36 cellular contexts compared by ENCODE assay signal in genomic region chr5:90707698-90708097, GRCh38.
"Had no signal": no experiment of that assay in that cellular context is flagged by ENCODE, and none has a peak within 500 bp of the region (broad histone marks: within the 10 kb centered on the region; RNA-seq: fewer than 3 reads in every experiment).

No MANE protein-coding gene starts in this region.

- H3K9me3 Mint-ChIP-seq: activated B cell treated with CpG ODN at 0.5 μM for 24 hours; activated CD4-positive, alpha-beta memory T cell treated with anti-CD3 and anti-CD28 coated beads for 36 hours; activated CD4-positive, alpha-beta T cell treated with anti-CD3 and anti-CD28 coated beads, Interleukin-2, amount 10 ng/mL, durations not matched to agents 24 days and 14 days; activated CD8-positive, alpha-beta T cell treated with anti-CD3 and anti-CD28 coated beads for 36 hours; activated naive CD4-positive, alpha-beta T cell treated with anti-CD3 and anti-CD28 coated beads for 36 hours; activated naive CD4-positive, alpha-beta T cell treated with anti-CD3 and anti-CD28 coated beads, Interleukin-2, amount 50 U/mL, for 72 hours; activated naive CD8-positive, alpha-beta T cell treated with anti-CD3 and anti-CD28 coated beads for 36 hours; activated T-cell treated with anti-CD3 and anti-CD28 coated beads, Interleukin-2, amount 50 U/mL, for 4 hours; activated T-cell treated with anti-CD3 and anti-CD28 coated beads, Interleukin-2, amount 50 U/mL, for 72 hours; activated T-helper 1 cell treated with anti-CD3 and anti-CD28 coated beads, Interleukin-12 subunit alpha, Interleukin-12 subunit beta, Interleukin-2, Interleukin-4 antibody, amounts not matched to agents 30 ng/mL and 10 ng/mL and 1 ng/mL, durations not matched to agents 14 hours and 24 hours and 36 hours; activated T-helper 17 cell treated with anti-CD3 and anti-CD28 coated beads, Interleukin-2, amount 50 U/mL, for 72 hours; T-helper 1 cell treated with Interleukin-12 subunit alpha and Interleukin-12 subunit beta and Interleukin-4 antibody, amounts not matched to agents 30 μg/mL and 1 μg/mL, for 36 hours; T-helper 2 cell treated with Interferon-gamma antibody and Interleukin-4, amounts not matched to agents 5 μg/mL and 100 μg/mL, for 36 hours had no signal

- H3K36me3 Mint-ChIP-seq: activated CD4-positive, alpha-beta memory T cell treated with anti-CD3 and anti-CD28 coated beads for 36 hours; activated naive CD4-positive, alpha-beta T cell treated with anti-CD3 and anti-CD28 coated beads, Interleukin-2, amount 50 U/mL, for 72 hours; activated naive CD8-positive, alpha-beta T cell treated with anti-CD3 and anti-CD28 coated beads for 36 hours had no signal

- H3K4me3 ChIP-seq: adrenal gland, body of pancreas, breast epithelium had no signal

- DNase-seq: activated B cell treated with CpG ODN at 0.5 μM for 24 hours; activated CD4-positive, alpha-beta memory T cell treated with anti-CD3 and anti-CD28 coated beads for 36 hours; activated CD4-positive, alpha-beta T cell treated with anti-CD3 and anti-CD28 coated beads for 4 hours; activated CD4-positive, alpha-beta T cell treated with anti-CD3 and anti-CD28 coated beads, Interleukin-2, amount 10 ng/mL, durations not matched to agents 24 days and 14 days; activated CD4-positive, alpha-beta T cell treated with anti-CD3 and anti-CD28 coated beads, Interleukin-2, amount 50 U/mL, for 1 hour; activated CD4-positive, alpha-beta T cell treated with anti-CD3 and anti-CD28 coated beads, Interleukin-2, amount 50 U/mL, for 4 hours; activated CD4-positive, CD25-positive, alpha-beta regulatory T cell treated with anti-CD3 and anti-CD28 coated beads, Interleukin-2, amount 50 U/mL, for 72 hours; activated CD8-positive, alpha-beta memory T cell treated with anti-CD3 and anti-CD28 coated beads, Interleukin-2, amount 50 U/mL, for 4 hours; activated CD8-positive, alpha-beta T cell treated with anti-CD3 and anti-CD28 coated beads for 36 hours; activated effector memory CD4-positive, alpha-beta T cell treated with anti-CD3 and anti-CD28 coated beads, Interleukin-2, amount 50 U/mL, for 16 hours; activated gamma-delta T cell treated with Interleukin-2 at 50 U/mL for 16 hours; activated naive CD4-positive, alpha-beta T cell; activated naive CD4-positive, alpha-beta T cell treated with anti-CD3 and anti-CD28 coated beads for 36 hours; activated naive CD4-positive, alpha-beta T cell treated with anti-CD3 and anti-CD28 coated beads, Interleukin-2, amount 50 U/mL, for 16 hours; activated naive CD8-positive, alpha-beta T cell treated with anti-CD3 and anti-CD28 coated beads for 36 hours; activated T-cell treated with anti-CD3 and anti-CD28 coated beads for 4 hours; activated T-cell treated with anti-CD3 and anti-CD28 coated beads, Interleukin-2, amount 50 U/mL, for 1 hour; activated T-cell treated with anti-CD3 and anti-CD28 coated beads, Interleukin-2, amount 50 U/mL, for 4 hours; activated T-cell treated with anti-CD3 and anti-CD28 coated beads, Interleukin-2, amount 50 U/mL, for 72 hours; adrenal gland; amniotic stem cell; aorta; body of pancreas; brain microvascular endothelial cell; central memory CD4-positive, alpha-beta T cell; T-helper 1 cell; T-helper 2 cell; T-helper 9 cell had no signal

- H3K4me3 Mint-ChIP-seq: activated B cell treated with CpG ODN at 0.5 μM for 24 hours; activated CD4-positive, alpha-beta memory T cell treated with anti-CD3 and anti-CD28 coated beads for 36 hours; activated CD4-positive, alpha-beta T cell treated with anti-CD3 and anti-CD28 coated beads, Interleukin-2, amount 10 ng/mL, durations not matched to agents 24 days and 14 days; activated CD8-positive, alpha-beta T cell treated with anti-CD3 and anti-CD28 coated beads for 36 hours; activated naive CD4-positive, alpha-beta T cell treated with anti-CD3 and anti-CD28 coated beads for 36 hours; activated naive CD8-positive, alpha-beta T cell treated with anti-CD3 and anti-CD28 coated beads for 36 hours; activated T-cell treated with anti-CD3 and anti-CD28 coated beads, Interleukin-2, amount 50 U/mL, for 4 hours; activated T-cell treated with anti-CD3 and anti-CD28 coated beads, Interleukin-2, amount 50 U/mL, for 72 hours; activated T-helper 1 cell treated with anti-CD3 and anti-CD28 coated beads, Interleukin-12 subunit alpha, Interleukin-12 subunit beta, Interleukin-2, Interleukin-4 antibody, amounts not matched to agents 30 ng/mL and 10 ng/mL and 1 ng/mL, durations not matched to agents 14 hours and 24 hours and 36 hours; activated T-helper 17 cell treated with anti-CD3 and anti-CD28 coated beads, Interleukin-2, amount 50 U/mL, for 72 hours; T-helper 1 cell treated with Interleukin-12 subunit alpha and Interleukin-12 subunit beta and Interleukin-4 antibody, amounts not matched to agents 30 μg/mL and 1 μg/mL, for 36 hours; T-helper 2 cell treated with Interferon-gamma antibody and Interleukin-4, amounts not matched to agents 5 μg/mL and 100 μg/mL, for 36 hours had no signal

- H3K4me1 ChIP-seq: adrenal gland, body of pancreas, breast epithelium had no signal

- H3K27ac Mint-ChIP-seq: activated B cell treated with CpG ODN at 0.5 μM for 24 hours; activated CD4-positive, alpha-beta memory T cell treated with anti-CD3 and anti-CD28 coated beads for 36 hours; activated CD4-positive, alpha-beta T cell treated with anti-CD3 and anti-CD28 coated beads, Interleukin-2, amount 10 ng/mL, durations not matched to agents 24 days and 14 days; activated CD8-positive, alpha-beta T cell treated with anti-CD3 and anti-CD28 coated beads for 36 hours; activated naive CD4-positive, alpha-beta T cell treated with anti-CD3 and anti-CD28 coated beads for 36 hours; activated naive CD4-positive, alpha-beta T cell treated with anti-CD3 and anti-CD28 coated beads, Interleukin-2, amount 50 U/mL, for 72 hours; activated naive CD8-positive, alpha-beta T cell treated with anti-CD3 and anti-CD28 coated beads for 36 hours; activated T-cell treated with anti-CD3 and anti-CD28 coated beads, Interleukin-2, amount 50 U/mL, for 72 hours; activated T-helper 1 cell treated with anti-CD3 and anti-CD28 coated beads, Interleukin-12 subunit alpha, Interleukin-12 subunit beta, Interleukin-2, Interleukin-4 antibody, amounts not matched to agents 30 ng/mL and 10 ng/mL and 1 ng/mL, durations not matched to agents 14 hours and 24 hours and 36 hours; activated T-helper 17 cell treated with anti-CD3 and anti-CD28 coated beads, Interleukin-2, amount 50 U/mL, for 72 hours; T-helper 1 cell treated with Interleukin-12 subunit alpha and Interleukin-12 subunit beta and Interleukin-4 antibody, amounts not matched to agents 30 μg/mL and 1 μg/mL, for 36 hours; T-helper 2 cell treated with Interferon-gamma antibody and Interleukin-4, amounts not matched to agents 5 μg/mL and 100 μg/mL, for 36 hours had no signal

- H3K9me3 ChIP-seq: adrenal gland, body of pancreas, breast epithelium had no signal

- H3K4me1 Mint-ChIP-seq: activated B cell treated with CpG ODN at 0.5 μM for 24 hours; activated CD4-positive, alpha-beta T cell treated with anti-CD3 and anti-CD28 coated beads, Interleukin-2, amount 10 ng/mL, durations not matched to agents 24 days and 14 days; activated naive CD8-positive, alpha-beta T cell treated with anti-CD3 and anti-CD28 coated beads for 36 hours; activated T-helper 17 cell treated with anti-CD3 and anti-CD28 coated beads, Interleukin-2, amount 50 U/mL, for 72 hours had no signal

- H3K27me3 ChIP-seq: adrenal gland, body of pancreas, brain microvascular endothelial cell, breast epithelium had no signal

- ATAC-seq: activated CD8-positive, alpha-beta T cell treated with anti-CD3 and anti-CD28 coated beads for 36 hours; activated naive CD4-positive, alpha-beta T cell treated with anti-CD3 and anti-CD28 coated beads, Interleukin-2, amount 50 U/mL, for 72 hours; activated T-cell treated with anti-CD3 and anti-CD28 coated beads, Interleukin-2, amount 50 U/mL, for 4 hours; activated T-cell treated with anti-CD3 and anti-CD28 coated beads, Interleukin-2, amount 50 U/mL, for 72 hours; activated T-helper 17 cell treated with anti-CD3 and anti-CD28 coated beads, Interleukin-2, amount 50 U/mL, for 72 hours; body of pancreas had no signal

- H3K36me3 ChIP-seq: adrenal gland, brain microvascular endothelial cell, breast epithelium had no signal

- H3K27me3 Mint-ChIP-seq: activated CD4-positive, alpha-beta T cell treated with anti-CD3 and anti-CD28 coated beads, Interleukin-2, amount 10 ng/mL, durations not matched to agents 24 days and 14 days had no signal

- H3K27ac ChIP-seq: adrenal gland, body of pancreas, brain microvascular endothelial cell, breast epithelium, VCaP had no signal

- FAIRE-seq: astrocyte had no signal
